Comparison of ENCODE assay signal across 2 cellular contexts in the genomic region with DNA sequence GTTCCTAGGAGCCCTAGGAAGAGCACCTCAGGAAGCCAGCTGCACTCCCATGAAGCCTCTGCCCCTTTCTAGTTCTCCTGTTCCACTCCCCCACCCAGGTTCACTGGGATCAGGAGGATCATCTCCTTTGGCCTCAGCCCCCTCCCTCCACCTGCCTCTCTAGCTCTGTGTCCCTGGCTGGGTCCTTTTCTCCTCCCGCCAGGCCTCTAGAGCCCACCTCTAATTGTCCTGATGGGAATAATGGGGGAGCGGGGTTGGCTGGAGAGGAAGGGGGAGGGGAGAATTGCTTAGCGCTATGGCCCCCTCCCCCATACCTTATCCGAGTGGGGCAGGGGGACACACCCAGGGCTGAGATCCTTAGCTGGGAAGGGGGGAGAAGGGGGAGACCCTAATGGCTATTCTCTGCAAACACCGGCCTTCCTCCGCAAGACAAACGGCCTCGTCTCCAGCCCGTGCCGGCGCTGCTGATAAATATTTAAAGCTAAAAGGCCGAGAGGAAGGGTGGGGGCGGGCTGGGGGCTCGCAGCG.
A peak's percentile ranks its signal among the peaks of the same experiment; 100 is the strongest.
TF ChIP-seq lines count a peak whose summit lies in the region.

No MANE protein-coding gene starts in this region.

TF ChIP-seq in IMR-90, 13 proteins besides CTCF, POLR2A, EP300 and RAD21:
- TF ChIP-seq CEBPB (IDR thresholded peaks at IDR 0.05; ENCODE audit: low read depth, low read length) (no peak), SMC3 (IDR thresholded peaks at IDR 0.05; ENCODE audit: low read depth, low read length) (no peak)

TF ChIP-seq in GM12878, 131 proteins besides CTCF, POLR2A, EP300 and RAD21:
- TF ChIP-seq ZNF274 (IDR thresholded peaks at IDR 0.05; ENCODE audit: insufficient read depth, insufficient read length) (no peak), NBN (IDR thresholded peaks at IDR 0.05) (no peak), IRF4 (IDR thresholded peaks at IDR 0.05; ENCODE audit: low read depth, low read length) (no peak), EGR1 (IDR thresholded peaks at IDR 0.05; ENCODE audit: borderline replicate concordance in 1 of 2, low read depth in 2 of 2, low read length in 2 of 2) (peak in 1 of 2 experiments; percentile 13; a peak in 1 of 3 replicates)
- TF ChIP-seq, protein P1, sequence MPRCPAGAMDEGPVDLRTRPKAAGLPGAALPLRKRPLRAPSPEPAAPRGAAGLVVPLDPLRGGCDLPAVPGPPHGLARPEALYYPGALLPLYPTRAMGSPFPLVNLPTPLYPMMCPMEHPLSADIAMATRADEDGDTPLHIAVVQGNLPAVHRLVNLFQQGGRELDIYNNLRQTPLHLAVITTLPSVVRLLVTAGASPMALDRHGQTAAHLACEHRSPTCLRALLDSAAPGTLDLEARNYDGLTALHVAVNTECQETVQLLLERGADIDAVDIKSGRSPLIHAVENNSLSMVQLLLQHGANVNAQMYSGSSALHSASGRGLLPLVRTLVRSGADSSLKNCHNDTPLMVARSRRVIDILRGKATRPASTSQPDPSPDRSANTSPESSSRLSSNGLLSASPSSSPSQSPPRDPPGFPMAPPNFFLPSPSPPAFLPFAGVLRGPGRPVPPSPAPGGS (IDR thresholded peaks at IDR 0.05; ENCODE audit: borderline replicate concordance, insufficient read depth, low read depth, low read length, poor library complexity, severe bottlenecking) = no peak
